ENCODE assay signal across 9 cellular contexts in genomic region chr11:125345706-125346561, GRCh38.
A peak's percentile ranks its signal among the peaks of the same experiment; 100 is the strongest.
DNase-seq lines count a peak whose midpoint lies in the region; ATAC-seq and TF ChIP-seq lines count a peak whose summit lies in the region.
"Had no signal": no experiment of that assay in that cellular context is flagged by ENCODE, and none has a peak within 500 bp of the region (broad histone marks: within the 10 kb centered on the region; RNA-seq: fewer than 3 reads in every experiment).

No MANE protein-coding gene starts in this region.

- H3K27ac ChIP-seq in KMS-11 (no peak overlapping the region), brain microvascular endothelial cell (peak overlapping the region; percentile 51), skeletal muscle tissue (ENCODE audit: low read depth, low read length) (peak overlapping the region; percentile 70)
- H3K27ac ChIP-seq: BLaER1 had no signal

- no peak overlapping the region for H3K9ac ChIP-seq in KMS-11
- H3K9ac ChIP-seq in skeletal muscle tissue (ENCODE audit: low read depth in 1 of 3, low read length in 3 of 3): peak overlapping the region in 2 of 3 donors; percentile 51 to 76
- H3K9ac ChIP-seq: BLaER1 had no signal

- H3K4me1 ChIP-seq in KMS-11 (ENCODE audit: low read depth, poor library complexity, severe bottlenecking): no peaks in the 10 kb centered on the region
- H3K4me1 ChIP-seq in skeletal muscle tissue (ENCODE audit: control insufficient read depth in 3 of 3, insufficient read depth in 3 of 3, low read length in 3 of 3): peaks cover 22 to 46% (median 43%) of the 10 kb centered on the region in 3 donors
- H3K4me1 ChIP-seq: BLaER1 had no signal

- H3K36me3 ChIP-seq in KMS-11 (ENCODE audit: insufficient read depth) (no peaks in the 10 kb centered on the region), brain microvascular endothelial cell (replicated peaks) (no peaks in the 10 kb centered on the region), skeletal muscle tissue (ENCODE audit: control insufficient read depth in 3 of 3, insufficient read depth in 3 of 3, low read length in 3 of 3) (no peaks in the 10 kb centered on the region)
- H3K36me3 ChIP-seq: BLaER1 had no signal

- peak; percentile 12 for DNase-seq in DMS153 treated with DMSO at 0.1 percent for 48 hours (lab: John Stamatoyannopoulos, UW; ENCODE audit: unreplicated experiment)
- no peak for DNase-seq in DMS153 (lab: John Stamatoyannopoulos, UW)
- peak; percentile 36 for DNase-seq in SKM-1 treated with dmso at 0.1 percent for 144 hours (lab: John Stamatoyannopoulos, UW; ENCODE audit: unreplicated experiment)
- peak; percentile 82 for DNase-seq in brain microvascular endothelial cell
- peak; percentile 85 for DNase-seq in iPS-NIHi11 (ENCODE audit: low spot score)

- no peak overlapping the region for H3K4me2 ChIP-seq in KMS-11
- H3K4me2 ChIP-seq: BLaER1 had no signal

- H3K4me3 ChIP-seq in KMS-11 (IDR thresholded peaks at IDR 0.05; ENCODE audit: insufficient read depth, low read depth, low read length): no peak overlapping the region
- no peak overlapping the region for H3K4me3 ChIP-seq in brain microvascular endothelial cell (ENCODE audit: low read depth, low read length)
- peak overlapping the region in 1 of 3 donors; percentile 22 for H3K4me3 ChIP-seq in skeletal muscle tissue (ENCODE audit: low read length in 3 of 3)
- H3K4me3 ChIP-seq: BLaER1 had no signal

- no peaks in the 10 kb centered on the region for H4K20me1 ChIP-seq in KMS-11 (ENCODE audit: insufficient read depth)
- H4K20me1 ChIP-seq: BLaER1 had no signal

- peak; percentile 76 for TF ChIP-seq CTCF in KMS-11 (conservative IDR thresholded peaks at IDR 0.05; ENCODE audit: low read depth, low read length)
- peak; percentile 91 for TF ChIP-seq CTCF in brain microvascular endothelial cell (IDR thresholded peaks at IDR 0.05; ENCODE audit: low read depth, low read length, missing control alignments)

- in situ Hi-C loops in brain microvascular endothelial cell (cut with HindIII; ENCODE audit: low pct_ligation_motif_present, low sequenced_read_pairs): loop anchor here (25.0 kb wide), 1 partner anchor 184 kb away; the partner anchor contains the start of gene PKNOX2

- no peaks in the 10 kb centered on the region for H3K9me3 ChIP-seq in skeletal muscle tissue (ENCODE audit: control insufficient read depth in 3 of 3, low read length in 3 of 3)
- H3K9me3 ChIP-seq: BLaER1 had no signal

- H3K79me2 ChIP-seq in KMS-11 (ENCODE audit: insufficient read depth, low read depth): no peaks in the 10 kb centered on the region

- H3K27me3 ChIP-seq in KMS-11 (ENCODE audit: insufficient read depth, low read depth): no peaks in the 10 kb centered on the region
- no peaks in the 10 kb centered on the region for H3K27me3 ChIP-seq in brain microvascular endothelial cell (replicated peaks)
- no peaks in the 10 kb centered on the region for H3K27me3 ChIP-seq in skeletal muscle tissue (ENCODE audit: control insufficient read depth in 3 of 3, insufficient read depth in 3 of 3, low read length in 3 of 3)
- H3K27me3 ChIP-seq: BLaER1 had no signal

- ATAC-seq in GM21737 (IDR thresholded peaks at IDR 0.05; ENCODE audit: unreplicated experiment): no peak

- no peak overlapping the region for H2AFZ ChIP-seq in KMS-11 (ENCODE audit: low read depth)
